In genomic region chr20:6882911-6883310, GRCh38 we compare ENCODE assay signal across 15 cellular contexts.
DNase-seq lines count a peak whose midpoint lies in the region; ATAC-seq, FAIRE-seq and TF ChIP-seq lines count a peak whose summit lies in the region.
"Had no signal": no experiment of that assay in that cellular context is flagged by ENCODE, and none has a peak within 500 bp of the region (broad histone marks: within the 10 kb centered on the region; RNA-seq: fewer than 3 reads in every experiment).

No MANE protein-coding gene starts in this region.

- no peaks in the 10 kb centered on the region for H3K9me3 ChIP-seq in keratinocyte (ENCODE audit: control insufficient read depth, low read depth, low read length)
- H3K9me3 ChIP-seq in Peyer's patch = no peaks in the 10 kb centered on the region
- H3K9me3 ChIP-seq: ascending aorta had no signal

- peak; percentile 98 for FAIRE-seq in keratinocyte (lab: Jason Lieb, UNC)

- TF ChIP-seq POLR2A in Peyer's patch (IDR thresholded peaks at IDR 0.05) = no peak

- no peak for TF ChIP-seq CTCF in AG09309 (IDR thresholded peaks at IDR 0.05; ENCODE audit: control insufficient read depth, insufficient read depth, low read depth, low read length, missing control alignments)
- no peak for TF ChIP-seq CTCF in HFF-Myc (IDR thresholded peaks at IDR 0.05; ENCODE audit: low read depth, low read length, missing control alignments)
- TF ChIP-seq CTCF in choroid plexus epithelial cell (conservative IDR thresholded peaks at IDR 0.05; ENCODE audit: low read depth, low read length) = no peak
- no peak for TF ChIP-seq CTCF in keratinocyte (optimal IDR thresholded peaks at IDR 0.05 in 1 of 3, IDR thresholded peaks at IDR 0.05 in 1 of 3, conservative IDR thresholded peaks at IDR 0.05 in 1 of 3; ENCODE audit: extremely low read depth in 1 of 3, insufficient read depth in 2 of 3, low read length in 3 of 3)
- TF ChIP-seq CTCF in Peyer's patch (IDR thresholded peaks at IDR 0.05) = no peak

- DNase-seq in AG09309 (ENCODE audit: low read depth) (peak; percentile 90), HFF-Myc (ENCODE audit: extremely low read depth, low read depth) (peak; percentile 94), choroid plexus epithelial cell (ENCODE audit: low read depth) (peak; percentile 30), keratinocyte (ENCODE audit: low read depth, low spot score) (peak; percentile 77), NCI-H345 (lab: John Stamatoyannopoulos, UW) (no peak), Peyer's patch (no peak)
- DNase-seq in activated CD4-positive, alpha-beta T cell treated with anti-CD3 and anti-CD28 coated beads, Interleukin-2, amount 50 U/mL, for 1 hour = no peak
- DNase-seq: activated CD4-positive, alpha-beta T cell treated with anti-CD3 and anti-CD28 coated beads for 4 hours; activated naive CD4-positive, alpha-beta T cell treated with anti-CD3 and anti-CD28 coated beads for 36 hours; CD8-positive, alpha-beta memory T cell; Karpas-422; NCI-H146; NCI-H446 had no signal

- no peak overlapping the region for H3K9ac ChIP-seq in keratinocyte (ENCODE audit: control insufficient read depth, extremely low read depth, insufficient read depth, low read length)

- H3K27ac ChIP-seq in keratinocyte (ENCODE audit: control insufficient read depth, insufficient read depth, low read length) (no peak overlapping the region), Peyer's patch (no peak overlapping the region)
- H3K27ac ChIP-seq: ascending aorta had no signal

- ATAC-seq in HG02840 (IDR thresholded peaks at IDR 0.05; ENCODE audit: low FRiP score, unreplicated experiment) = no peak

- H4K20me1 ChIP-seq in keratinocyte (ENCODE audit: control insufficient read depth, extremely low read depth, insufficient read depth, low read length) = no peaks in the 10 kb centered on the region

- H3K9me1 ChIP-seq in keratinocyte (ENCODE audit: control insufficient read depth, extremely low read depth, insufficient read depth, low read length) = no peaks in the 10 kb centered on the region

- dilution Hi-C loops in keratinocyte (cut with MboI; ENCODE audit: extremely low pct_ligation_motif_present, low sequenced_read_pairs) = no loop called here

- H3K27me3 ChIP-seq in keratinocyte (ENCODE audit: control insufficient read depth, extremely low read depth, insufficient read depth, low read length) (no peaks in the 10 kb centered on the region), Peyer's patch (no peaks in the 10 kb centered on the region)
- H3K27me3 ChIP-seq: ascending aorta had no signal

- H3K79me2 ChIP-seq in keratinocyte (ENCODE audit: control insufficient read depth, insufficient read depth, low read length) = no peaks in the 10 kb centered on the region

- H3K36me3 ChIP-seq in keratinocyte (ENCODE audit: control insufficient read depth in 2 of 2, extremely low read depth in 1 of 2, insufficient read depth in 2 of 2, low read length in 2 of 2) (no peaks in the 10 kb centered on the region), Peyer's patch (no peaks in the 10 kb centered on the region)
- H3K36me3 ChIP-seq: ascending aorta had no signal

- no peak overlapping the region for H2AFZ ChIP-seq in keratinocyte (ENCODE audit: control insufficient read depth, low read length)

- peak overlapping the region; percentile 14 for H3K4me2 ChIP-seq in keratinocyte (ENCODE audit: control insufficient read depth, extremely low read depth, insufficient read depth, low read depth, low read length)

- H3K4me1 ChIP-seq in keratinocyte (ENCODE audit: control insufficient read depth, extremely low read depth, insufficient read depth, low read length) = peaks cover 15% of the 10 kb centered on the region
- no peaks in the 10 kb centered on the region for H3K4me1 ChIP-seq in Peyer's patch
- H3K4me1 ChIP-seq: ascending aorta had no signal

- H3K4me3 ChIP-seq in AG09309 (ENCODE audit: control insufficient read depth, low read depth, low read length) (no peak overlapping the region), HFF-Myc (replicated peaks; ENCODE audit: low read depth, low read length) (no peak overlapping the region), choroid plexus epithelial cell (ENCODE audit: low read depth, low read length) (no peak overlapping the region), keratinocyte (ENCODE audit: control insufficient read depth in 2 of 3, extremely low read depth in 1 of 3, insufficient read depth in 2 of 3, low read depth in 1 of 3, low read length in 3 of 3) (no peak overlapping the region), Peyer's patch (no peak overlapping the region)
- H3K4me3 ChIP-seq: ascending aorta had no signal

Comparison
In these comparisons a context has a peak if more than half of its experiments do, and no peak if none do; other contexts are left out.
1. DNase-seq: peak in AG09309 (single experiment), HFF-Myc (single experiment), choroid plexus epithelial cell (single experiment) and keratinocyte (single experiment); none in NCI-H345 (single experiment), activated CD4-positive, alpha-beta T cell treated with anti-CD3 and anti-CD28 coated beads, Interleukin-2, amount 50 U/mL, for 1 hour (single experiment) and Peyer's patch (0 of 3).